ENCODE assay signal across 8 cellular contexts in genomic region chr12:46382425-46382973, GRCh38. TPM values are rescaled to one million over a fixed set of nuclear protein-coding genes. Genes with fewer than 3 reads are reported as not detected.
DNase-seq lines count a peak whose midpoint lies in the region; ATAC-seq, FAIRE-seq and TF ChIP-seq lines count a peak whose summit lies in the region.

No MANE protein-coding gene starts in this region.

- H3K4me3 Mint-ChIP-seq in activated CD4-positive, alpha-beta memory T cell treated with anti-CD3 and anti-CD28 coated beads, Interleukin-2, amount 10 ng/mL, durations not matched to agents 7 days and 5 days = peak overlapping the region; percentile 82
- peak overlapping the region; percentile 87 to 96 for H3K4me3 Mint-ChIP-seq in stimulated activated naive CD8-positive, alpha-beta T cell treated with anti-CD3 and anti-CD28 coated beads, Interleukin-15, amount 100 ng/mL, for 72 hours

- DNase-seq in DMS79 (lab: John Stamatoyannopoulos, UW) = peak; percentile 13
- DNase-seq in DMS79 treated with DMSO at 0.1 percent for 48 hours (lab: John Stamatoyannopoulos, UW) = no peak
- no peak for DNase-seq in activated CD4-positive, alpha-beta memory T cell treated with anti-CD3 and anti-CD28 coated beads, Interleukin-2, amount 10 ng/mL, durations not matched to agents 7 days and 5 days
- no peak for DNase-seq in stimulated activated naive CD8-positive, alpha-beta T cell treated with anti-CD3 and anti-CD28 coated beads, Interleukin-15, amount 100 ng/mL, for 72 hours
- no peak for DNase-seq in NCI-H1436 treated with DMSO at 0.1 percent for 48 hours (lab: John Stamatoyannopoulos, UW)
- no peak for DNase-seq in H54 (ENCODE audit: insufficient read length, low spot score)

- CTCF ChIA-PET in activated CD4-positive, alpha-beta memory T cell treated with anti-CD3 and anti-CD28 coated beads, Interleukin-2, amount 10 ng/mL, durations not matched to agents 7 days and 5 days (lab: Charles Lee) = no interaction called here

- H3K4me1 Mint-ChIP-seq in activated CD4-positive, alpha-beta memory T cell treated with anti-CD3 and anti-CD28 coated beads, Interleukin-2, amount 10 ng/mL, durations not matched to agents 7 days and 5 days = peaks cover 39% of the 10 kb centered on the region
- peaks cover 40% of the 10 kb centered on the region for H3K4me1 Mint-ChIP-seq in stimulated activated naive CD8-positive, alpha-beta T cell treated with anti-CD3 and anti-CD28 coated beads, Interleukin-15, amount 100 ng/mL, for 72 hours

- H3K4me3 ChIP-seq in iPS-11a (ENCODE audit: low read depth, low read length) = peak overlapping the region; percentile 25

- no peak for FAIRE-seq in H54 (lab: Jason Lieb, UNC)

- H3K36me3 Mint-ChIP-seq in activated CD4-positive, alpha-beta memory T cell treated with anti-CD3 and anti-CD28 coated beads, Interleukin-2, amount 10 ng/mL, durations not matched to agents 7 days and 5 days (ENCODE audit: low read depth) = peaks cover 6% of the 10 kb centered on the region

- TF ChIP-seq POLR2A in H54 (IDR thresholded peaks at IDR 0.05; ENCODE audit: low read depth, low read length) = no peak

- ATAC-seq in stimulated activated naive CD8-positive, alpha-beta T cell treated with anti-CD3 and anti-CD28 coated beads, Interleukin-15, amount 100 ng/mL, for 72 hours = no peak
- ATAC-seq in GM18519 (IDR thresholded peaks at IDR 0.05; ENCODE audit: low FRiP score, unreplicated experiment) = no peak

- no peaks in the 10 kb centered on the region for H3K9me3 Mint-ChIP-seq in activated CD4-positive, alpha-beta memory T cell treated with anti-CD3 and anti-CD28 coated beads, Interleukin-2, amount 10 ng/mL, durations not matched to agents 7 days and 5 days
- no peaks in the 10 kb centered on the region for H3K9me3 Mint-ChIP-seq in stimulated activated naive CD8-positive, alpha-beta T cell treated with anti-CD3 and anti-CD28 coated beads, Interleukin-15, amount 100 ng/mL, for 72 hours

- H3K27me3 Mint-ChIP-seq in activated CD4-positive, alpha-beta memory T cell treated with anti-CD3 and anti-CD28 coated beads, Interleukin-2, amount 10 ng/mL, durations not matched to agents 7 days and 5 days = no peaks in the 10 kb centered on the region
- H3K27me3 Mint-ChIP-seq in stimulated activated naive CD8-positive, alpha-beta T cell treated with anti-CD3 and anti-CD28 coated beads, Interleukin-15, amount 100 ng/mL, for 72 hours = no peaks in the 10 kb centered on the region

- POLR2A ChIA-PET in activated CD4-positive, alpha-beta memory T cell treated with anti-CD3 and anti-CD28 coated beads, Interleukin-2, amount 10 ng/mL, durations not matched to agents 7 days and 5 days (lab: Charles Lee) = interaction anchor here (0.7 to 2.2 kb wide), 11 partner anchors 9 to 141 kb away, joined by 3 to 9 read pairs (median 3); partner anchors contain the start of gene SLC38A1

- peak overlapping the region; percentile 87 for H3K27ac Mint-ChIP-seq in activated CD4-positive, alpha-beta memory T cell treated with anti-CD3 and anti-CD28 coated beads, Interleukin-2, amount 10 ng/mL, durations not matched to agents 7 days and 5 days
- H3K27ac Mint-ChIP-seq in stimulated activated naive CD8-positive, alpha-beta T cell treated with anti-CD3 and anti-CD28 coated beads, Interleukin-15, amount 100 ng/mL, for 72 hours = peak overlapping the region; percentile 95 to 98

RNA-seq across cellular contexts. Expression of gene SLC38A2, which starts 9.9 kb away (rescaled TPM):
- 100 to 1,000 TPM; 265 to 267 TPM for total RNA-seq in activated CD4-positive, alpha-beta memory T cell treated with anti-CD3 and anti-CD28 coated beads, Interleukin-2, amount 10 ng/mL, durations not matched to agents 7 days and 5 days
